9 cellular contexts compared by ENCODE assay signal in the genomic region with DNA sequence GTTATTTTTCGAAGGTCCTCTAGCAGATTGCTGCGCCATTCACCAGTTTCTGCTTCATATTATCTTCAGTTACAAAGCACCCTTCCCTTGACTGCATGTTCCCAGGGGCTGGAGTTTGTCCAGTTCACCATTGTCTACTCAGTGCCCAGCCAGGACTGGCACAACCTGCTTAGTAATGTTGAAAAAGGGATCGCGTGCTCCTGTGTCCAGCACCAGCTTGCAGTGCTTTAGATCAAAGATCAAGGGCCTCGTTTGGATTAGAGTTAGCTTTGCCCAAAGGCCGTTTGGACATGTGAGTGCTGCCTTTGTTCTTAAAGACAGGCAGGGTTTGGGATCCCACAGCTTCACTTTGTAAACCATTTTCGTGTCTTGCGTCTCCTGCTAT. TPM values are rescaled to one million over a fixed set of nuclear protein-coding genes. Genes with fewer than 3 reads are reported as not detected.
DNase-seq lines count a peak whose midpoint lies in the region; ATAC-seq and FAIRE-seq lines count a peak whose summit lies in the region.
"Had no signal": no experiment of that assay in that cellular context is flagged by ENCODE, and none has a peak within 500 bp of the region (broad histone marks: within the 10 kb centered on the region; RNA-seq: fewer than 3 reads in every experiment).

No MANE protein-coding gene starts in this region.

- no peaks in the 10 kb centered on the region for H3K9me3 Mint-ChIP-seq in activated T-cell treated with anti-CD3 and anti-CD28 coated beads, Interleukin-2, amount 50 U/mL, for 4 hours
- H3K9me3 Mint-ChIP-seq in activated CD4-positive, alpha-beta memory T cell treated with anti-CD3 and anti-CD28 coated beads, Interleukin-2, amount 10 ng/mL, durations not matched to agents 7 days and 5 days: no peaks in the 10 kb centered on the region

- H3K27ac ChIP-seq in temporal lobe (ENCODE audit: low read depth, low read length): peak overlapping the region; percentile 68

- H3K27me3 Mint-ChIP-seq in activated T-cell treated with anti-CD3 and anti-CD28 coated beads, Interleukin-2, amount 50 U/mL, for 4 hours (ENCODE audit: low read depth): no peaks in the 10 kb centered on the region
- H3K27me3 Mint-ChIP-seq in activated CD4-positive, alpha-beta memory T cell treated with anti-CD3 and anti-CD28 coated beads, Interleukin-2, amount 10 ng/mL, durations not matched to agents 7 days and 5 days: no peaks in the 10 kb centered on the region

- ATAC-seq in activated T-cell treated with anti-CD3 and anti-CD28 coated beads, Interleukin-2, amount 50 U/mL, for 4 hours: no peak
- peak; percentile 74 for ATAC-seq in left lobe of liver

- H3K36me3 Mint-ChIP-seq in activated T-cell treated with anti-CD3 and anti-CD28 coated beads, Interleukin-2, amount 50 U/mL, for 4 hours (ENCODE audit: insufficient read depth): peaks cover 2% of the 10 kb centered on the region
- peaks cover 11% of the 10 kb centered on the region for H3K36me3 Mint-ChIP-seq in activated CD4-positive, alpha-beta memory T cell treated with anti-CD3 and anti-CD28 coated beads, Interleukin-2, amount 10 ng/mL, durations not matched to agents 7 days and 5 days (ENCODE audit: low read depth)

- H3K27ac Mint-ChIP-seq in activated CD4-positive, alpha-beta memory T cell treated with anti-CD3 and anti-CD28 coated beads, Interleukin-2, amount 10 ng/mL, durations not matched to agents 7 days and 5 days: peak overlapping the region; percentile 29

- no peak for FAIRE-seq in HTR-8/SVneo (lab: Jason Lieb, UNC)

- peak overlapping the region; percentile 87 for H3K4me3 Mint-ChIP-seq in activated T-cell treated with anti-CD3 and anti-CD28 coated beads, Interleukin-2, amount 50 U/mL, for 4 hours
- H3K4me3 Mint-ChIP-seq in activated CD4-positive, alpha-beta memory T cell treated with anti-CD3 and anti-CD28 coated beads, Interleukin-2, amount 10 ng/mL, durations not matched to agents 7 days and 5 days: peak overlapping the region; percentile 83

- CTCF ChIA-PET in activated CD4-positive, alpha-beta memory T cell treated with anti-CD3 and anti-CD28 coated beads, Interleukin-2, amount 10 ng/mL, durations not matched to agents 7 days and 5 days (lab: Charles Lee): interaction anchor here (1.3 to 1.5 kb wide), 2 partner anchors 9 to 10 kb away, joined by 5 to 6 read pairs; no protein-coding TSS in a partner anchor

- peaks cover 62% of the 10 kb centered on the region for H3K4me1 Mint-ChIP-seq in activated T-cell treated with anti-CD3 and anti-CD28 coated beads, Interleukin-2, amount 50 U/mL, for 4 hours (ENCODE audit: low read depth)
- H3K4me1 Mint-ChIP-seq in activated CD4-positive, alpha-beta memory T cell treated with anti-CD3 and anti-CD28 coated beads, Interleukin-2, amount 10 ng/mL, durations not matched to agents 7 days and 5 days: peaks cover 61% of the 10 kb centered on the region

- POLR2A ChIA-PET in activated CD4-positive, alpha-beta memory T cell treated with anti-CD3 and anti-CD28 coated beads, Interleukin-2, amount 10 ng/mL, durations not matched to agents 7 days and 5 days (lab: Charles Lee): interaction anchor here (1.2 to 1.8 kb wide), 4 partner anchors 8 to 36 kb away, joined by 4 to 5 read pairs (median 4); partner anchors contain the start of gene ZNF862

- DNase-seq in activated T-cell treated with anti-CD3 and anti-CD28 coated beads, Interleukin-2, amount 50 U/mL, for 4 hours: no peak
- no peak for DNase-seq in activated T-cell treated with anti-CD3 and anti-CD28 coated beads for 4 hours
- no peak for DNase-seq in activated CD4-positive, alpha-beta memory T cell treated with anti-CD3 and anti-CD28 coated beads, Interleukin-2, amount 10 ng/mL, durations not matched to agents 7 days and 5 days
- DNase-seq in left lobe of liver (ENCODE audit: low spot score): peak; percentile 90
- DNase-seq in HTR-8/SVneo (ENCODE audit: insufficient read length, low spot score): no peak
- DNase-seq in SHP77 treated with DMSO at 0.1 percent for 48 hours (lab: John Stamatoyannopoulos, UW): no peak
- no peak for DNase-seq in NCI-H2196 treated with DMSO at 0.1 percent for 48 hours (lab: John Stamatoyannopoulos, UW; ENCODE audit: unreplicated experiment)
- DNase-seq: activated naive CD4-positive, alpha-beta T cell treated with Interleukin-2 at 50 U/mL for 16 hours had no signal

RNA-seq across cellular contexts. Expression of gene ATP6V0E2, which starts 0.9 kb away (rescaled TPM):
- total RNA-seq in activated T-cell treated with anti-CD3 and anti-CD28 coated beads, Interleukin-2, amount 50 U/mL, for 4 hours: 10 to 100 TPM; 36.8 to 43.2 (median 42.5) TPM
- 10 to 100 TPM; 48.8 to 52.3 TPM for total RNA-seq in activated CD4-positive, alpha-beta memory T cell treated with anti-CD3 and anti-CD28 coated beads, Interleukin-2, amount 10 ng/mL, durations not matched to agents 7 days and 5 days
- total RNA-seq in left lobe of liver: 99.4 TPM
- 115 TPM for total RNA-seq in temporal lobe

RNA-seq across cellular contexts. Expression of gene ZNF862, which starts 36.5 kb away (rescaled TPM):
- total RNA-seq in activated T-cell treated with anti-CD3 and anti-CD28 coated beads, Interleukin-2, amount 50 U/mL, for 4 hours: 1 to 10 TPM; 5.4 to 9.4 (median 7.4) TPM
- total RNA-seq in activated CD4-positive, alpha-beta memory T cell treated with anti-CD3 and anti-CD28 coated beads, Interleukin-2, amount 10 ng/mL, durations not matched to agents 7 days and 5 days: 10 to 100 TPM; 31.4 to 32.5 TPM
- 10.5 TPM for total RNA-seq in left lobe of liver
- total RNA-seq in temporal lobe: 11.8 TPM
